Comparison of ENCODE assay signal across 8 cellular contexts in genomic region chr11:67996622-67997459, GRCh38. TPM values are rescaled to one million over a fixed set of nuclear protein-coding genes. Genes with fewer than 3 reads are reported as not detected.
DNase-seq lines count a peak whose midpoint lies in the region; ATAC-seq and TF ChIP-seq lines count a peak whose summit lies in the region.

No MANE protein-coding gene starts in this region.

- no peaks in the 10 kb centered on the region for H3K36me3 ChIP-seq in HEK293 (ENCODE audit: control insufficient read depth in 2 of 2, insufficient read depth in 1 of 2, low read length in 2 of 2)
- no peaks in the 10 kb centered on the region for H3K36me3 ChIP-seq in WERI-Rb-1
- no peaks in the 10 kb centered on the region for H3K36me3 ChIP-seq in prostate gland

- POLR2A ChIA-PET in HEK293 (lab: Yijun Ruan, JAX), result no interaction called here

- H3K4me1 ChIP-seq in HEK293 (ENCODE audit: control insufficient read depth, insufficient read depth, low read length) (no peaks in the 10 kb centered on the region), prostate gland (replicated peaks) (no peaks in the 10 kb centered on the region)

- intact Hi-C loops in prostate gland (cut with DNase I), result no loop called here

- CTCF ChIA-PET in HEK293 (lab: Yijun Ruan, JAX), result interaction anchor here (0.6 kb wide), 1 partner anchor 32 kb away, joined by 3 read pairs; no protein-coding TSS in a partner anchor

- no peak overlapping the region for H3K4me3 ChIP-seq in HEK293 (ENCODE audit: low read depth, low read length)
- H3K4me3 ChIP-seq in WERI-Rb-1 (ENCODE audit: low read depth, low read length), result no peak overlapping the region
- H3K4me3 ChIP-seq in prostate gland, result no peak overlapping the region

- peak; percentile 65 for DNase-seq in 8988T
- peak; percentile 66 for DNase-seq in WERI-Rb-1
- DNase-seq in germinal center (ENCODE audit: low spot score), result peak; percentile 24
- peak; percentile 37 for DNase-seq in stimulated activated CD4-positive, alpha-beta T cell treated with anti-CD3 and anti-CD28 coated beads, Interleukin-4, amount 100 ng/mL, for 1 hour
- no peak for DNase-seq in prostate gland (ENCODE audit: low spot score)
- DNase-seq in SW 1271 (lab: John Stamatoyannopoulos, UW), result no peak

- H3K27me3 ChIP-seq in WERI-Rb-1 (ENCODE audit: insufficient read depth, low read depth, severe bottlenecking) (no peaks in the 10 kb centered on the region), prostate gland (replicated peaks; ENCODE audit: insufficient read depth) (no peaks in the 10 kb centered on the region)

- 70% methylated on average over 41 of the region's 41 CpGs for WGBS in prostate gland

- TF ChIP-seq POLR2A in prostate gland (IDR thresholded peaks at IDR 0.05), result no peak

- TF ChIP-seq CTCF in HEK293 (tag by site-specific recombination; IDR thresholded peaks at IDR 0.05) (no peak), WERI-Rb-1 (IDR thresholded peaks at IDR 0.05; ENCODE audit: low read depth, low read length) (no peak), prostate gland (IDR thresholded peaks at IDR 0.05) (no peak)

- H3K9me3 ChIP-seq in HEK293 (ENCODE audit: control insufficient read depth, insufficient read depth, low read depth, low read length) (no peaks in the 10 kb centered on the region), WERI-Rb-1 (ENCODE audit: severe bottlenecking) (no peaks in the 10 kb centered on the region), prostate gland (no peaks in the 10 kb centered on the region)

- no peak for ATAC-seq in GM21515 (IDR thresholded peaks at IDR 0.05; ENCODE audit: unreplicated experiment)

- H3K27ac ChIP-seq in HEK293 (ENCODE audit: extremely low read depth, low read depth, low read length) (no peak overlapping the region), WERI-Rb-1 (no peak overlapping the region), prostate gland (no peak overlapping the region)

TF ChIP-seq in HEK293, 187 proteins besides CTCF, POLR2A, EP300 and RAD21 (continues in another document):
- TF ChIP-seq ZNF555 (tag by site-specific recombination; conservative IDR thresholded peaks at IDR 0.05) (no peak), ZNF548 (tag by site-specific recombination; IDR thresholded peaks at IDR 0.05) (no peak), ZNF398 (tag by site-specific recombination; IDR thresholded peaks at IDR 0.05) (no peak), ZNF433 (tag by site-specific recombination; IDR thresholded peaks at IDR 0.05; ENCODE audit: low read depth) (no peak), ZNF791 (tag by site-specific recombination; IDR thresholded peaks at IDR 0.05) (no peak), ZNF521 (tag by site-specific recombination; IDR thresholded peaks at IDR 0.05) (no peak), KLF8 (tag by site-specific recombination; IDR thresholded peaks at IDR 0.05) (peak; percentile 63; the same call in 1 of the 2 replicates), ZNF600 (tag by site-specific recombination; IDR thresholded peaks at IDR 0.05) (peak; percentile 73), BCL11B (tag by site-specific recombination; IDR thresholded peaks at IDR 0.05; ENCODE audit: low read depth) (no peak), ZNF623 (tag by site-specific recombination; IDR thresholded peaks at IDR 0.05) (no peak), ZNF610 (tag by site-specific recombination; IDR thresholded peaks at IDR 0.05; ENCODE audit: borderline replicate concordance) (no peak), ZNF654 (tag by site-specific recombination; IDR thresholded peaks at IDR 0.05; ENCODE audit: low read depth) (no peak), PRDM2 (tag by site-specific recombination; IDR thresholded peaks at IDR 0.05; ENCODE audit: borderline replicate concordance) (no peak), KLF9 (tag by site-specific recombination; IDR thresholded peaks at IDR 0.05; ENCODE audit: low read depth) (peak; percentile 90), ZNF677 (tag by site-specific recombination; IDR thresholded peaks at IDR 0.05) (no peak), ZBTB17 (tag by site-specific recombination; IDR thresholded peaks at IDR 0.05) (0 out of 2 replicates have a peak, but pooled peaks have one; percentile 12), ELK4 (IDR thresholded peaks at IDR 0.05; ENCODE audit: borderline replicate concordance, low read depth, low read length) (no peak), ZNF274 (IDR thresholded peaks at IDR 0.05; ENCODE audit: low read length) (no peak), ZNF274 (tag by site-specific recombination; IDR thresholded peaks at IDR 0.05; ENCODE audit: borderline replicate concordance) (no peak), SP3 (tag by site-specific recombination; IDR thresholded peaks at IDR 0.05) (peak; percentile 90), TCF7L2 (IDR thresholded peaks at IDR 0.05; ENCODE audit: borderline replicate concordance, low read depth, low read length) (no peak)
- TF ChIP-seq, protein P1, sequence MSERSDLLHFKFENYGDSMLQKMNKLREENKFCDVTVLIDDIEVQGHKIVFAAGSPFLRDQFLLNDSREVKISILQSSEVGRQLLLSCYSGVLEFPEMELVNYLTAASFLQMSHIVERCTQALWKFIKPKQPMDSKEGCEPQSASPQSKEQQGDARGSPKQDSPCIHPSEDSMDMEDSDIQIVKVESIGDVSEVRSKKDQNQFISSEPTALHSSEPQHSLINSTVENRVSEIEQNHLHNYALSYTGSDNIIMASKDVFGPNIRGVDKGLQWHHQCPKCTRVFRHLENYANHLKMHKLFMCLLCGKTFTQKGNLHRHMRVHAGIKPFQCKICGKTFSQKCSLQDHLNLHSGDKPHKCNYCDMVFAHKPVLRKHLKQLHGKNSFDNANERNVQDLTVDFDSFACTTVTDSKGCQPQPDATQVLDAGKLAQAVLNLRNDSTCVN (tag by site-specific recombination; optimal IDR thresholded peaks at IDR 0.05), result no peak

RNA-seq across cellular contexts. Expression of gene UNC93B1, which starts 7.1 kb away (rescaled TPM):
- total RNA-seq in prostate gland, result 10 to 100 TPM; 31.5 to 41.7 TPM

RNA-seq across cellular contexts. Expression of gene ALDH3B1, which starts 13.3 kb away (rescaled TPM):
- 1 to 10 TPM; 7.2 to 7.9 TPM for total RNA-seq in prostate gland

RNA-seq across cellular contexts. Expression of gene NDUFS8, which starts 33.6 kb away (rescaled TPM):
- total RNA-seq in prostate gland, result 100 to 1,000 TPM; 247 to 274 TPM

RNA-seq across cellular contexts. Expression of gene TCIRG1, which starts 42.0 kb away (rescaled TPM):
- total RNA-seq in prostate gland, result 100 to 1,000 TPM; 114 to 118 TPM

Comparison
In these comparisons a context has a peak if more than half of its experiments do, and no peak if none do; other contexts are left out.
1. DNase-seq: peak in 8988T (single experiment), WERI-Rb-1 (single experiment), germinal center (single experiment) and stimulated activated CD4-positive, alpha-beta T cell treated with anti-CD3 and anti-CD28 coated beads, Interleukin-4, amount 100 ng/mL, for 1 hour (single experiment); none in prostate gland (single experiment) and SW 1271 (0 of 2).